ENCODE assay signal across 33 cellular contexts in the genomic region with DNA sequence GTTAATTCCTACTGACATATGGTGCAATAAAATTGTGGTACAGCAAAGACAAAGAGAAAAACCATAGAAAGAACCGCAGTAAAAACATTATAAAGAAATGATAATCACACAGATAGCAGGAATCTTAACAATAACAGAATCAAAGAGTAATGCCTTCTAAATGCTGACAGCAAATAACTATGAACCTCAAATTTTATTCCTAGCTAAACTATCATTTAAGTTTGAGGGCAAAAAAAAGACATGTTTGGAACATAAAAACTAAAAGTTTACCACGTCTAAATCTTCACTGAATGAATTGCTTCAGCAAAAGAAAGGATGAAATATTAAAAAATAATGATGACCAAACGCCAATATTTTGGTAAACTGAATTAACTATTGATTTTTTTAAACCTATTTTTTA.
"Had no signal": no experiment of that assay in that cellular context is flagged by ENCODE, and none has a peak within 500 bp of the region (broad histone marks: within the 10 kb centered on the region; RNA-seq: fewer than 3 reads in every experiment).

No MANE protein-coding gene starts in this region.

- H3K27ac ChIP-seq: adrenal gland, body of pancreas, brain microvascular endothelial cell, breast epithelium, VCaP had no signal

- H3K36me3 ChIP-seq: adrenal gland, brain microvascular endothelial cell, breast epithelium had no signal

- H3K4me3 ChIP-seq: adrenal gland, body of pancreas, breast epithelium had no signal

- DNase-seq: activated B cell treated with CpG ODN at 0.5 μM for 24 hours; activated CD4-positive, alpha-beta memory T cell treated with anti-CD3 and anti-CD28 coated beads for 36 hours; activated CD4-positive, alpha-beta T cell treated with anti-CD3 and anti-CD28 coated beads for 4 hours; activated CD4-positive, alpha-beta T cell treated with anti-CD3 and anti-CD28 coated beads, Interleukin-2, amount 10 ng/mL, durations not matched to agents 24 days and 14 days; activated CD4-positive, alpha-beta T cell treated with anti-CD3 and anti-CD28 coated beads, Interleukin-2, amount 50 U/mL, for 1 hour; activated CD4-positive, alpha-beta T cell treated with anti-CD3 and anti-CD28 coated beads, Interleukin-2, amount 50 U/mL, for 4 hours; activated CD4-positive, CD25-positive, alpha-beta regulatory T cell treated with anti-CD3 and anti-CD28 coated beads, Interleukin-2, amount 50 U/mL, for 72 hours; activated CD8-positive, alpha-beta memory T cell treated with anti-CD3 and anti-CD28 coated beads, Interleukin-2, amount 50 U/mL, for 4 hours; activated CD8-positive, alpha-beta T cell treated with anti-CD3 and anti-CD28 coated beads for 36 hours; activated effector memory CD4-positive, alpha-beta T cell treated with anti-CD3 and anti-CD28 coated beads, Interleukin-2, amount 50 U/mL, for 16 hours; activated gamma-delta T cell treated with Interleukin-2 at 50 U/mL for 16 hours; activated naive CD4-positive, alpha-beta T cell; activated naive CD4-positive, alpha-beta T cell treated with anti-CD3 and anti-CD28 coated beads for 36 hours; activated naive CD4-positive, alpha-beta T cell treated with anti-CD3 and anti-CD28 coated beads, Interleukin-2, amount 50 U/mL, for 16 hours; activated naive CD8-positive, alpha-beta T cell treated with anti-CD3 and anti-CD28 coated beads for 36 hours; activated T-cell treated with anti-CD3 and anti-CD28 coated beads for 4 hours; activated T-cell treated with anti-CD3 and anti-CD28 coated beads, Interleukin-2, amount 50 U/mL, for 1 hour; activated T-cell treated with anti-CD3 and anti-CD28 coated beads, Interleukin-2, amount 50 U/mL, for 4 hours; activated T-cell treated with anti-CD3 and anti-CD28 coated beads, Interleukin-2, amount 50 U/mL, for 72 hours; adrenal gland; amniotic stem cell; aorta; body of pancreas; brain microvascular endothelial cell; central memory CD4-positive, alpha-beta T cell; T-helper 2 cell; T-helper 9 cell had no signal

- ATAC-seq: activated CD8-positive, alpha-beta T cell treated with anti-CD3 and anti-CD28 coated beads for 36 hours; activated naive CD4-positive, alpha-beta T cell treated with anti-CD3 and anti-CD28 coated beads, Interleukin-2, amount 50 U/mL, for 72 hours; activated T-cell treated with anti-CD3 and anti-CD28 coated beads, Interleukin-2, amount 50 U/mL, for 4 hours; activated T-cell treated with anti-CD3 and anti-CD28 coated beads, Interleukin-2, amount 50 U/mL, for 72 hours; activated T-helper 17 cell treated with anti-CD3 and anti-CD28 coated beads, Interleukin-2, amount 50 U/mL, for 72 hours; body of pancreas had no signal

- H3K27me3 ChIP-seq: adrenal gland, body of pancreas, brain microvascular endothelial cell, breast epithelium had no signal

- H3K4me1 ChIP-seq: adrenal gland, body of pancreas, breast epithelium had no signal

- FAIRE-seq: astrocyte, TTC549 had no signal
